Comparison of ENCODE assay signal across 12 cellular contexts in genomic region chr7:132580277-132580676, GRCh38. TPM values are rescaled to one million over a fixed set of nuclear protein-coding genes. Genes with fewer than 3 reads are reported as not detected.
DNase-seq lines count a peak whose midpoint lies in the region; ATAC-seq and TF ChIP-seq lines count a peak whose summit lies in the region.
"Had no signal": no experiment of that assay in that cellular context is flagged by ENCODE, and none has a peak within 500 bp of the region (broad histone marks: within the 10 kb centered on the region; RNA-seq: fewer than 3 reads in every experiment).

No MANE protein-coding gene starts in this region.

- no peak overlapping the region for H3K4me3 Mint-ChIP-seq in activated CD8-positive, alpha-beta T cell treated with anti-CD3 and anti-CD28 coated beads, Interleukin-2, amount 10 ng/mL, durations not matched to agents 7 days and 5 days
- H3K4me3 Mint-ChIP-seq: HFFc6, IgD-negative memory B cell had no signal

- no peak overlapping the region for H2AFZ ChIP-seq in Karpas-422 (ENCODE audit: low read length)

- H3K4me2 ChIP-seq in Karpas-422 (ENCODE audit: low read depth, low read length, poor library complexity, severe bottlenecking): no peak overlapping the region

- POLR2A ChIA-PET in activated CD8-positive, alpha-beta T cell treated with anti-CD3 and anti-CD28 coated beads, Interleukin-2, amount 10 ng/mL, durations not matched to agents 7 days and 5 days (lab: Charles Lee): interaction anchor here (1.2 kb wide), 1 partner anchor 260 kb away, joined by 3 read pairs; no protein-coding TSS in a partner anchor

- H3K27me3 Mint-ChIP-seq in activated CD8-positive, alpha-beta T cell treated with anti-CD3 and anti-CD28 coated beads, Interleukin-2, amount 10 ng/mL, durations not matched to agents 7 days and 5 days (ENCODE audit: low read depth): peaks cover 39% of the 10 kb centered on the region

- TF ChIP-seq RAD21 in liver (IDR thresholded peaks at IDR 0.05): no peak

- no peaks in the 10 kb centered on the region for H3K9me2 ChIP-seq in Karpas-422 (replicated peaks; ENCODE audit: insufficient read depth, low read length)

- H3K27me3 ChIP-seq in H7 (ENCODE audit: control insufficient read depth, insufficient read depth, low read length) (peaks cover 33% of the 10 kb centered on the region), liver (ENCODE audit: control insufficient read depth in 4 of 4, insufficient read depth in 4 of 4, low read length in 3 of 4) (peaks cover 0 to 4% (median 0%) of the 10 kb centered on the region in 4 donors), Karpas-422 (ENCODE audit: low read length) (no peaks in the 10 kb centered on the region)

- H3K4me3 ChIP-seq in H7 (ENCODE audit: insufficient read depth, low read depth, low read length) (no peak overlapping the region), liver (ENCODE audit: low read depth in 1 of 3, low read length in 3 of 3) (no peak overlapping the region), Karpas-422 (ENCODE audit: low read length) (no peak overlapping the region)
- H3K4me3 ChIP-seq: tibial nerve had no signal

- no peaks in the 10 kb centered on the region for H3K9me3 Mint-ChIP-seq in activated CD8-positive, alpha-beta T cell treated with anti-CD3 and anti-CD28 coated beads, Interleukin-2, amount 10 ng/mL, durations not matched to agents 7 days and 5 days (ENCODE audit: insufficient read depth)
- H3K9me3 Mint-ChIP-seq: HFFc6 had no signal

- H3K36me3 ChIP-seq in H7 (replicated peaks; ENCODE audit: control insufficient read depth, insufficient read depth, low read length) (no peaks in the 10 kb centered on the region), liver (ENCODE audit: control insufficient read depth in 4 of 4, insufficient read depth in 3 of 4, low read depth in 1 of 4, low read length in 3 of 4) (no peaks in the 10 kb centered on the region), Karpas-422 (ENCODE audit: insufficient read depth, low read length) (no peaks in the 10 kb centered on the region)
- H3K36me3 ChIP-seq: tibial nerve had no signal

- no peaks in the 10 kb centered on the region for H3K79me2 ChIP-seq in Karpas-422 (ENCODE audit: low read length)

- peak; percentile 13 for TF ChIP-seq CTCF in liver (IDR thresholded peaks at IDR 0.05; ENCODE audit: low read depth, low read length, missing input control)

- H3K27ac ChIP-seq in liver (ENCODE audit: low read depth in 1 of 2, low read length in 2 of 2): no peak overlapping the region
- H3K27ac ChIP-seq in Karpas-422 (ENCODE audit: low read length): no peak overlapping the region
- H3K27ac ChIP-seq: 22Rv1, tibial nerve had no signal

- no peak for ATAC-seq in activated CD8-positive, alpha-beta T cell treated with anti-CD3 and anti-CD28 coated beads, Interleukin-2, amount 10 ng/mL, durations not matched to agents 7 days and 5 days
- ATAC-seq in HG03139 (IDR thresholded peaks at IDR 0.05; ENCODE audit: unreplicated experiment): no peak

- H4K20me1 ChIP-seq in Karpas-422 (ENCODE audit: insufficient read depth, low read depth, low read length): no peaks in the 10 kb centered on the region

- CTCF ChIA-PET in activated CD8-positive, alpha-beta T cell treated with anti-CD3 and anti-CD28 coated beads, Interleukin-2, amount 10 ng/mL, durations not matched to agents 7 days and 5 days (lab: Charles Lee): interaction anchor here (0.7 to 9.3 kb wide), 77 partner anchors 10 to 892 kb away, joined by 3 to 312 read pairs (median 4); no protein-coding TSS in a partner anchor

- H3K4me1 Mint-ChIP-seq in activated CD8-positive, alpha-beta T cell treated with anti-CD3 and anti-CD28 coated beads, Interleukin-2, amount 10 ng/mL, durations not matched to agents 7 days and 5 days (ENCODE audit: low read depth): peaks cover 30% of the 10 kb centered on the region

- H3K27ac Mint-ChIP-seq in activated CD8-positive, alpha-beta T cell treated with anti-CD3 and anti-CD28 coated beads, Interleukin-2, amount 10 ng/mL, durations not matched to agents 7 days and 5 days: peak overlapping the region; percentile 53
- H3K27ac Mint-ChIP-seq: HFFc6, IgD-negative memory B cell had no signal

- 33% methylated on average over 1 of the region's 1 CpG for WGBS in liver

- no peak overlapping the region for H3K9ac ChIP-seq in liver (ENCODE audit: low read depth in 1 of 2, low read length in 2 of 2)
- H3K9ac ChIP-seq in Karpas-422 (ENCODE audit: low read length): no peak overlapping the region

- H3K9me3 ChIP-seq in liver (ENCODE audit: control insufficient read depth in 4 of 4, low read length in 3 of 4): no peaks in the 10 kb centered on the region
- no peaks in the 10 kb centered on the region for H3K9me3 ChIP-seq in Karpas-422 (ENCODE audit: low read length)
- H3K9me3 ChIP-seq: tibial nerve had no signal

- DNase-seq in DMS 273 (lab: John Stamatoyannopoulos, UW; ENCODE audit: unreplicated experiment) (peak; percentile 40), DMS 273 treated with DMSO at 0.1 percent for 48 hours (lab: John Stamatoyannopoulos, UW) (no peak), H7 (peak; percentile 36), hypothalamus (lab: John Stamatoyannopoulos, UW) (no peak), Karpas-422 (no peak)
- peak; percentile 46 for DNase-seq in activated CD8-positive, alpha-beta T cell treated with anti-CD3 and anti-CD28 coated beads, Interleukin-2, amount 10 ng/mL, durations not matched to agents 7 days and 5 days

- H3K4me1 ChIP-seq in liver (ENCODE audit: control insufficient read depth in 4 of 4, insufficient read depth in 4 of 4, low read length in 3 of 4) (peaks cover 7 to 19% (median 13%) of the 10 kb centered on the region in 4 donors), Karpas-422 (ENCODE audit: low read length) (no peaks in the 10 kb centered on the region)

- peaks cover 1% of the 10 kb centered on the region for H3K36me3 Mint-ChIP-seq in activated CD8-positive, alpha-beta T cell treated with anti-CD3 and anti-CD28 coated beads, Interleukin-2, amount 10 ng/mL, durations not matched to agents 7 days and 5 days (ENCODE audit: low read depth)

TF ChIP-seq in liver, 16 proteins besides CTCF, POLR2A, EP300 and RAD21:
- TF ChIP-seq ATF3 (IDR thresholded peaks at IDR 0.05) (no peak), FOXA2 (IDR thresholded peaks at IDR 0.05) (no peak), YY1 (IDR thresholded peaks at IDR 0.05) (no peak), TAF1 (conservative IDR thresholded peaks at IDR 0.05) (no peak)
TF ChIP-seq in liver: peak in this region for 0.

RNA-seq across cellular contexts. Expression of gene PLXNA4, which starts 4.0 kb away (rescaled TPM):
- total RNA-seq in H7 (2014; rRNA removed; shearing (Covaris generic)): 0.59 and 1.0 TPM in 2 replicates
- 10 to 100 TPM; 45.4 to 47.2 TPM for total RNA-seq in activated CD8-positive, alpha-beta T cell treated with anti-CD3 and anti-CD28 coated beads, Interleukin-2, amount 10 ng/mL, durations not matched to agents 7 days and 5 days
- 1 to 10 TPM in 1 of 2 donors, under 1 TPM in 1; 0.61 to 1.1 TPM for total RNA-seq in liver
- under 1 TPM; 0.04 to 0.21 TPM for polyA plus RNA-seq in liver
- 0.29 and 0.48 TPM in 2 replicates for total RNA-seq in Karpas-422 (2014; rRNA removed; shearing (Covaris generic); ENCODE audit: low replicate concordance)
- polyA plus RNA-seq: IgD-negative memory B cell had no signal

Comparison
In these comparisons a context has a peak if more than half of its experiments do, and no peak if none do; other contexts are left out.
1. DNase-seq: peak in DMS 273 (single experiment), H7 (single experiment) and activated CD8-positive, alpha-beta T cell treated with anti-CD3 and anti-CD28 coated beads, Interleukin-2, amount 10 ng/mL, durations not matched to agents 7 days and 5 days (single experiment); none in DMS 273 treated with DMSO at 0.1 percent for 48 hours (single experiment), hypothalamus (0 of 51) and Karpas-422 (single experiment).
2. RNA of gene PLXNA4, which starts 4.0 kb away (total RNA-seq): 45.4 to 47.2 TPM in activated CD8-positive, alpha-beta T cell treated with anti-CD3 and anti-CD28 coated beads, Interleukin-2, amount 10 ng/mL, durations not matched to agents 7 days and 5 days; 0.61 to 1.1 TPM in liver, 0.59 to 1.0 TPM in H7 and 0.29 to 0.48 TPM in Karpas-422; every median in the first group is over 10 times any median in the second.